ENCODE assay signal across 20 cellular contexts in the genomic region with DNA sequence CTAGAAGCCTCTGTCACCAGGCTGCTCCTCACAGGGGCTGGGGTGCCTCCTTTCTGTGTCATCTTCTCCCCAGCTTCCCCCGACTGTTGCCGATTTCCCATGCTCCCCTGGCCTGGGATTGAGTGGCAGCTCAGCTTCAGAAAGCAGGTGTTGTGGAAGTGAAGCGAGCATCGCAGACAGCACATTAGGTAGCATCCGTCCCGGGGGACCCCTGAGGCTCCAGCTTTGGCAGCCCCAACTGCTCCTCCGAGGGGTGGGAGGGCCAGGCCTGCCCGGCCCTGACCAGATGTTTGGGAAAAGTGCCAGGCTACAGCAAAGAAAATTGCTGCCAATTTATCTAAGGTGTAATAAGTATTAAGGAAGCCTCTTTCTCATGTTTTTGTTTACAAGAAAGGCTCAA.
DNase-seq lines count a peak whose midpoint lies in the region; ATAC-seq lines count a peak whose summit lies in the region.
"Had no signal": no experiment of that assay in that cellular context is flagged by ENCODE, and none has a peak within 500 bp of the region (broad histone marks: within the 10 kb centered on the region; RNA-seq: fewer than 3 reads in every experiment).

No MANE protein-coding gene starts in this region.

- no peaks in the 10 kb centered on the region for H3K9me3 ChIP-seq in CD8-positive, alpha-beta memory T cell (ENCODE audit: low read length)
- H3K9me3 ChIP-seq in effector memory CD4-positive, alpha-beta T cell (ENCODE audit: control insufficient read depth, low read length): no peaks in the 10 kb centered on the region
- H3K9me3 ChIP-seq: BE2C, esophagus squamous epithelium, tibial nerve had no signal

- POLR2A ChIA-PET in CD8-positive, alpha-beta memory T cell (lab: Charles Lee): interaction anchor here (0.6 to 1.4 kb wide), 2 partner anchors 11 to 37 kb away, joined by 3 to 6 read pairs; no protein-coding TSS in a partner anchor
- POLR2A ChIA-PET in activated naive CD8-positive, alpha-beta T cell treated with anti-CD3 and anti-CD28 coated beads, Interleukin-2, amount 10 ng/mL, durations not matched to agents 7 days and 5 days (lab: Charles Lee): interaction anchor here (1.1 kb wide), 2 partner anchors 53 to 59 kb away, joined by 3 to 5 read pairs; no protein-coding TSS in a partner anchor

- H3K4me3 Mint-ChIP-seq in CD8-positive, alpha-beta memory T cell: peak overlapping the region in 2 of 7 donors; percentile 65 to 80
- no peak overlapping the region for H3K4me3 Mint-ChIP-seq in activated naive CD8-positive, alpha-beta T cell treated with anti-CD3 and anti-CD28 coated beads, Interleukin-2, amount 10 ng/mL, durations not matched to agents 7 days and 5 days
- H3K4me3 Mint-ChIP-seq: activated B cell treated with CpG ODN at 0.5 μM for 24 hours; stimulated activated memory B cell treated with anti-CD40 and anti-IgM and Interleukin-4, amounts not matched to agents 10 μg/mL and 1 μg/mL and 100 μg/mL, for 72 hours had no signal

- H3K4me1 Mint-ChIP-seq in CD8-positive, alpha-beta memory T cell: peaks cover 67 to 91% (median 80%) of the 10 kb centered on the region in 3 donors
- peaks cover 59% of the 10 kb centered on the region for H3K4me1 Mint-ChIP-seq in activated naive CD8-positive, alpha-beta T cell treated with anti-CD3 and anti-CD28 coated beads, Interleukin-2, amount 10 ng/mL, durations not matched to agents 7 days and 5 days
- H3K4me1 Mint-ChIP-seq: activated B cell treated with CpG ODN at 0.5 μM for 24 hours; stimulated activated memory B cell treated with anti-CD40 and anti-IgM and Interleukin-4, amounts not matched to agents 10 μg/mL and 1 μg/mL and 100 μg/mL, for 72 hours had no signal

- CTCF ChIA-PET in CD8-positive, alpha-beta memory T cell (lab: Charles Lee): interaction anchor here (1.3 to 1.7 kb wide), 3 partner anchors 57 to 1048 kb away, joined by 3 to 6 read pairs (median 4); no protein-coding TSS in a partner anchor

- no peaks in the 10 kb centered on the region for H3K27me3 ChIP-seq in CD8-positive, alpha-beta memory T cell (ENCODE audit: insufficient read depth, low read length, poor library complexity, severe bottlenecking)
- H3K27me3 ChIP-seq in effector memory CD4-positive, alpha-beta T cell (replicated peaks; ENCODE audit: control insufficient read depth, insufficient read depth, low read length, poor library complexity, severe bottlenecking): no peaks in the 10 kb centered on the region
- H3K27me3 ChIP-seq: BE2C, esophagus squamous epithelium, tibial nerve had no signal

- peak overlapping the region; percentile 37 for H3K4me3 ChIP-seq in CD8-positive, alpha-beta memory T cell (ENCODE audit: low read length)
- no peak overlapping the region for H3K4me3 ChIP-seq in effector memory CD4-positive, alpha-beta T cell (ENCODE audit: insufficient read depth, low read depth, low read length, poor library complexity, severe bottlenecking)
- H3K4me3 ChIP-seq: esophagus squamous epithelium, tibial nerve had no signal

- H3K4me1 ChIP-seq in CD8-positive, alpha-beta memory T cell (ENCODE audit: insufficient read depth, low read length): peaks cover 97% of the 10 kb centered on the region
- peaks cover 58% of the 10 kb centered on the region for H3K4me1 ChIP-seq in effector memory CD4-positive, alpha-beta T cell (ENCODE audit: control insufficient read depth, insufficient read depth, low read length, poor library complexity, severe bottlenecking)
- H3K4me1 ChIP-seq: BE2C, esophagus squamous epithelium, tibial nerve had no signal

- H3K36me3 ChIP-seq in CD8-positive, alpha-beta memory T cell (ENCODE audit: insufficient read depth, low read length): no peaks in the 10 kb centered on the region
- H3K36me3 ChIP-seq in effector memory CD4-positive, alpha-beta T cell (ENCODE audit: control insufficient read depth, insufficient read depth, low read length): no peaks in the 10 kb centered on the region
- H3K36me3 ChIP-seq: BE2C, esophagus squamous epithelium, tibial nerve had no signal

- no peak for ATAC-seq in activated naive CD8-positive, alpha-beta T cell treated with anti-CD3 and anti-CD28 coated beads, Interleukin-2, amount 10 ng/mL, durations not matched to agents 7 days and 5 days (ENCODE audit: low read depth)
- no peak for ATAC-seq in HG02623 (IDR thresholded peaks at IDR 0.05; ENCODE audit: unreplicated experiment)
- ATAC-seq: left ventricle myocardium superior; stimulated activated memory B cell treated with anti-CD40 and anti-IgM and Interleukin-4, amounts not matched to agents 10 μg/mL and 1 μg/mL and 100 μg/mL, for 72 hours had no signal

- H3K27me3 Mint-ChIP-seq in CD8-positive, alpha-beta memory T cell: no peaks in the 10 kb centered on the region
- H3K27me3 Mint-ChIP-seq in activated naive CD8-positive, alpha-beta T cell treated with anti-CD3 and anti-CD28 coated beads, Interleukin-2, amount 10 ng/mL, durations not matched to agents 7 days and 5 days: no peaks in the 10 kb centered on the region
- H3K27me3 Mint-ChIP-seq: activated B cell treated with CpG ODN at 0.5 μM for 24 hours; stimulated activated memory B cell treated with anti-CD40 and anti-IgM and Interleukin-4, amounts not matched to agents 10 μg/mL and 1 μg/mL and 100 μg/mL, for 72 hours had no signal

- H3K27ac Mint-ChIP-seq in CD8-positive, alpha-beta memory T cell: peak overlapping the region; percentile 67 to 94 (median 89)
- H3K27ac Mint-ChIP-seq in activated naive CD8-positive, alpha-beta T cell treated with anti-CD3 and anti-CD28 coated beads, Interleukin-2, amount 10 ng/mL, durations not matched to agents 7 days and 5 days: peak overlapping the region; percentile 37
- H3K27ac Mint-ChIP-seq: activated B cell treated with CpG ODN at 0.5 μM for 24 hours; stimulated activated memory B cell treated with anti-CD40 and anti-IgM and Interleukin-4, amounts not matched to agents 10 μg/mL and 1 μg/mL and 100 μg/mL, for 72 hours had no signal

- H3K36me3 Mint-ChIP-seq in CD8-positive, alpha-beta memory T cell: no peaks in the 10 kb centered on the region
- H3K36me3 Mint-ChIP-seq in activated naive CD8-positive, alpha-beta T cell treated with anti-CD3 and anti-CD28 coated beads, Interleukin-2, amount 10 ng/mL, durations not matched to agents 7 days and 5 days: peaks cover 4% of the 10 kb centered on the region
- H3K36me3 Mint-ChIP-seq: stimulated activated memory B cell treated with anti-CD40 and anti-IgM and Interleukin-4, amounts not matched to agents 10 μg/mL and 1 μg/mL and 100 μg/mL, for 72 hours had no signal

- no peak overlapping the region for H3K27ac ChIP-seq in CD8-positive, alpha-beta memory T cell (ENCODE audit: low read depth, low read length)
- H3K27ac ChIP-seq in effector memory CD4-positive, alpha-beta T cell (ENCODE audit: insufficient read depth, low read length, poor library complexity, severe bottlenecking): no peak overlapping the region
- H3K27ac ChIP-seq: esophagus squamous epithelium, tibial nerve had no signal

- H3K9me3 Mint-ChIP-seq in CD8-positive, alpha-beta memory T cell: no peaks in the 10 kb centered on the region
- peaks cover 2% of the 10 kb centered on the region for H3K9me3 Mint-ChIP-seq in activated naive CD8-positive, alpha-beta T cell treated with anti-CD3 and anti-CD28 coated beads, Interleukin-2, amount 10 ng/mL, durations not matched to agents 7 days and 5 days

- peak; percentile 22 for DNase-seq in NCI-H345 (lab: John Stamatoyannopoulos, UW)
- no peak for DNase-seq in NCI-H345 treated with DMSO at 0.1 percent for 48 hours (lab: John Stamatoyannopoulos, UW; ENCODE audit: unreplicated experiment)
- no peak for DNase-seq in CD8-positive, alpha-beta memory T cell
- DNase-seq in NCI-H2171 treated with DMSO at 0.1 percent for 48 hours (lab: John Stamatoyannopoulos, UW): peak; percentile 99
- no peak for DNase-seq in activated naive CD8-positive, alpha-beta T cell treated with anti-CD3 and anti-CD28 coated beads, Interleukin-2, amount 10 ng/mL, durations not matched to agents 7 days and 5 days
- no peak for DNase-seq in NOMO-1 (lab: John Stamatoyannopoulos, UW; ENCODE audit: unreplicated experiment in 2 of 2)
- DNase-seq in effector memory CD4-positive, alpha-beta T cell: no peak
- DNase-seq: activated B cell treated with CpG ODN at 0.5 μM for 24 hours, BE2C, DMS53, esophagus squamous epithelium, GOT3, left ventricle myocardium superior, NCI-H1694, NCI-H510A, OCI-M1, SHP77 had no signal

Comparison
In these comparisons a context has a peak if more than half of its experiments do, and no peak if none do; other contexts are left out.
1. DNase-seq: peak in NCI-H345 (single experiment) and NCI-H2171 treated with DMSO at 0.1 percent for 48 hours (single experiment); none in NCI-H345 treated with DMSO at 0.1 percent for 48 hours (single experiment), CD8-positive, alpha-beta memory T cell (0 of 5), activated naive CD8-positive, alpha-beta T cell treated with anti-CD3 and anti-CD28 coated beads, Interleukin-2, amount 10 ng/mL, durations not matched to agents 7 days and 5 days (single experiment), NOMO-1 (0 of 2) and effector memory CD4-positive, alpha-beta T cell (0 of 3).